Comparison of ENCODE assay signal across 19 cellular contexts in genomic region chr5:133807348-133807747, GRCh38.
"Had no signal": no experiment of that assay in that cellular context is flagged by ENCODE, and none has a peak within 500 bp of the region (broad histone marks: within the 10 kb centered on the region; RNA-seq: fewer than 3 reads in every experiment).

No MANE protein-coding gene starts in this region.

- H3K36me3 ChIP-seq: gastrocnemius medialis, left ventricle myocardium inferior, upper lobe of right lung had no signal

- H3K27me3 ChIP-seq: gastrocnemius medialis, upper lobe of right lung had no signal

- H3K4me1 ChIP-seq: left ventricle myocardium inferior, upper lobe of right lung had no signal

- H3K4me3 ChIP-seq: gastrocnemius medialis, left ventricle myocardium inferior, upper lobe of right lung had no signal

- ATAC-seq: activated CD8-positive, alpha-beta T cell treated with anti-CD3 and anti-CD28 coated beads, Interleukin-2, amount 10 ng/mL, durations not matched to agents 7 days and 5 days; gastrocnemius medialis; upper lobe of right lung had no signal

- DNase-seq: activated CD4-positive, alpha-beta T cell treated with anti-CD3 and anti-CD28 coated beads, Interleukin-2, amount 10 ng/mL, durations not matched to agents 7 days and 5 days; activated CD8-positive, alpha-beta T cell treated with anti-CD3 and anti-CD28 coated beads, Interleukin-2, amount 10 ng/mL, durations not matched to agents 7 days and 5 days; activated naive CD4-positive, alpha-beta T cell treated with anti-CD3 and anti-CD28 coated beads for 36 hours; activated T-cell treated with anti-CD3 and anti-CD28 coated beads, Interleukin-2, amount 50 U/mL, for 24 hours; erythroblast; gastrocnemius medialis; head of caudate nucleus; left ventricle myocardium inferior; mammary epithelial cell; nephron progenitor cell; occipital lobe; posterior cingulate gyrus; retina; stimulated activated CD4-positive, alpha-beta T cell treated with anti-CD3 and anti-CD28 coated beads, Interleukin-1b, Interleukin-23, amount 100 ng/mL, for 48 hours; stimulated activated CD8-positive, alpha-beta memory T cell treated with anti-CD3 and anti-CD28 coated beads, Interleukin-4, amount 100 ng/mL, for 48 hours; stimulated activated naive CD4-positive, alpha-beta T cell; T1000; upper lobe of right lung had no signal

- FAIRE-seq: colon had no signal

- H3K27ac ChIP-seq: gastrocnemius medialis, left ventricle myocardium inferior, upper lobe of right lung had no signal

- H3K9me3 ChIP-seq: gastrocnemius medialis, left ventricle myocardium inferior, upper lobe of right lung had no signal
